Comparison of ENCODE assay signal across 9 cellular contexts in the genomic region with DNA sequence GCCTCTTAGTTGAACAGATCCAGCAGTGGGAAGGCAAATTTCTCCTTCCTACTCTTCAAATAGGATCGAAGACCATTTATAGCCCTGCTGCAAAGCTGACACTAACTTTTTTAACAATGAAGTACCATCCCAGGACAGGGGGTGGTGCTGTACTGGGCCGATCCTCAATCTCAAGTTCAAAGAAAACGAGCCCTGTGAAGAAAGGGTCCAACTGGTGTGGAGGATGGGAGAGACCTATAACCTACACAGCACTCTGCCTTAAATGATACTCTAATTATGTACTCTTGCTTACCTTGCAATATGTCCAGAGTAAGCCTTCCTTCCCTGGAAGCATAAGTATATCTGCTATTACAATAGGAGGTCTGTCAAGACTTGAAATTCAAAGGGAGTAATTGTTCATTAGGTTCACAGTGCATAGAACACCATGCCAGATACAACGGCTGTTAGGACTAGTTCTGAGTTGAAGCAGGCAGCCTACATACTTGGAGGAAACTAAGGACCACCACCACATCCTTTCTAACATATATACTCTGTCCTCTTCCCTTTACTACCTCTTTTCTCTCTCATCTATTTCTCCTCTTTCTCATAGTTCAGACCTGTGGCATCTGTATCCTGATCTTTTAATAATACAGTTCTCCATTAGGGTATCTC. TPM values are rescaled to one million over a fixed set of nuclear protein-coding genes. Genes with fewer than 3 reads are reported as not detected.
A peak's percentile ranks its signal among the peaks of the same experiment; 100 is the strongest.
DNase-seq lines count a peak whose midpoint lies in the region; ATAC-seq and TF ChIP-seq lines count a peak whose summit lies in the region.
"Had no signal": no experiment of that assay in that cellular context is flagged by ENCODE, and none has a peak within 500 bp of the region (broad histone marks: within the 10 kb centered on the region; RNA-seq: fewer than 3 reads in every experiment).

No MANE protein-coding gene starts in this region.

- no peak overlapping the region for H3K27ac ChIP-seq in effector memory CD4-positive, alpha-beta T cell (ENCODE audit: insufficient read depth, low read length, poor library complexity, severe bottlenecking)

- peaks cover 71% of the 10 kb centered on the region for H3K36me3 ChIP-seq in BE2C
- H3K36me3 ChIP-seq in effector memory CD4-positive, alpha-beta T cell (ENCODE audit: control insufficient read depth, insufficient read depth, low read length) = peaks cover 8% of the 10 kb centered on the region

- peak; percentile 39 for ATAC-seq in left lobe of liver

- H3K9me3 ChIP-seq in BE2C = no peaks in the 10 kb centered on the region
- H3K9me3 ChIP-seq in effector memory CD4-positive, alpha-beta T cell (ENCODE audit: control insufficient read depth, low read length) = no peaks in the 10 kb centered on the region

- H3K4me3 ChIP-seq in BE2C (ENCODE audit: low read depth, low read length) = no peak overlapping the region
- H3K4me3 ChIP-seq in effector memory CD4-positive, alpha-beta T cell (ENCODE audit: insufficient read depth, low read depth, low read length, poor library complexity, severe bottlenecking) = no peak overlapping the region

- no peaks in the 10 kb centered on the region for H3K27me3 ChIP-seq in BE2C
- no peaks in the 10 kb centered on the region for H3K27me3 ChIP-seq in effector memory CD4-positive, alpha-beta T cell (replicated peaks; ENCODE audit: control insufficient read depth, insufficient read depth, low read length, poor library complexity, severe bottlenecking)

- peak; percentile 48 for TF ChIP-seq CTCF in BE2C (IDR thresholded peaks at IDR 0.05; ENCODE audit: low read depth, low read length)

- no peak for DNase-seq in BE2C
- DNase-seq in HuH-7 (ENCODE audit: low spot score) = peak; percentile 39
- peak; percentile 21 for DNase-seq in astrocyte of the hippocampus (ENCODE audit: low read depth, low spot score)
- DNase-seq in left lobe of liver (ENCODE audit: low spot score) = no peak
- DNase-seq in NOMO-1 (lab: John Stamatoyannopoulos, UW; ENCODE audit: unreplicated experiment in 2 of 2) = no peak
- DNase-seq in effector memory CD4-positive, alpha-beta T cell = no peak
- DNase-seq in NCI-H2107 (lab: John Stamatoyannopoulos, UW) = no peak
- no peak for DNase-seq in DMS153 (lab: John Stamatoyannopoulos, UW)
- DNase-seq: activated CD4-positive, alpha-beta T cell treated with anti-CD3 and anti-CD28 coated beads, Interleukin-2, amount 50 U/mL, for 1 hour had no signal

- peaks cover 4% of the 10 kb centered on the region for H3K4me1 ChIP-seq in BE2C
- H3K4me1 ChIP-seq in effector memory CD4-positive, alpha-beta T cell (ENCODE audit: control insufficient read depth, insufficient read depth, low read length, poor library complexity, severe bottlenecking) = peaks cover 14% of the 10 kb centered on the region

RNA-seq across cellular contexts. Expression of gene ETF1, which starts 6.2 kb away (rescaled TPM):
- polyA plus RNA-seq in BE2C (2012; ENCODE audit: insufficient read depth, insufficient read length, low read depth) = 86.4 TPM
- total RNA-seq in left lobe of liver = 28.1 TPM

RNA-seq across cellular contexts. Expression of gene HSPA9, which starts 38.4 kb away (rescaled TPM):
- 1,185 TPM for polyA plus RNA-seq in BE2C (2012; ENCODE audit: insufficient read depth, insufficient read length, low read depth)
- 201 TPM for total RNA-seq in left lobe of liver

Comparison
In these comparisons a context has a peak if more than half of its experiments do, and no peak if none do; other contexts are left out.
1. DNase-seq: peak in HuH-7 (single experiment) and astrocyte of the hippocampus (single experiment); none in BE2C (single experiment), left lobe of liver (single experiment), NOMO-1 (0 of 2), effector memory CD4-positive, alpha-beta T cell (0 of 3), NCI-H2107 (single experiment) and DMS153 (single experiment).